In genomic region chr3:123201557-123202427, GRCh38 we compare ENCODE assay signal across 8 cellular contexts. TPM values are rescaled to one million over a fixed set of nuclear protein-coding genes. Genes with fewer than 3 reads are reported as not detected.
DNase-seq lines count a peak whose midpoint lies in the region; ATAC-seq and TF ChIP-seq lines count a peak whose summit lies in the region.

Gene SEC22A (plus strand): TSS chr3:123201943. CDS start chr3:123209218, 7,275 bp downstream.

- H3K4me1 ChIP-seq in ascending aorta (peaks cover 0 to 3% of the 10 kb centered on the region in 2 donors), right cardiac atrium (ENCODE audit: control insufficient read depth, insufficient read depth, low read length) (peaks cover 6% of the 10 kb centered on the region), vagina (peaks cover 13% of the 10 kb centered on the region)

- H3K36me3 ChIP-seq in ascending aorta (no peaks in the 10 kb centered on the region), vagina (no peaks in the 10 kb centered on the region)

- H3K4me3 ChIP-seq in ascending aorta (peak within 1 kb of the TSS; percentile 74 to 83), right cardiac atrium (ENCODE audit: low read length) (peak within 1 kb of the TSS; percentile 81), vagina (peak within 1 kb of the TSS; percentile 77 to 86)

- H3K27me3 ChIP-seq in ascending aorta = no peaks in the 10 kb centered on the region
- no peaks in the 10 kb centered on the region for H3K27me3 ChIP-seq in right cardiac atrium (ENCODE audit: control insufficient read depth, insufficient read depth)
- no peaks in the 10 kb centered on the region for H3K27me3 ChIP-seq in vagina

- TF ChIP-seq CTCF in ascending aorta (IDR thresholded peaks at IDR 0.05) (no peak), vagina (IDR thresholded peaks at IDR 0.05) (no peak)

- peak; percentile 86 to 98 for DNase-seq in NCI-H187 (lab: John Stamatoyannopoulos, UW)
- DNase-seq in T-helper 2 cell = peak; percentile 88 to 99 (median 95)
- DNase-seq in ascending aorta (ENCODE audit: low spot score in 2 of 2) = peak; percentile 71 to 96
- DNase-seq in right cardiac atrium = peak; percentile 91 to 96 (median 96)
- peak; percentile 94 for DNase-seq in putamen (ENCODE audit: low spot score)
- peak; percentile 90 to 96 for DNase-seq in vagina (ENCODE audit: extremely low spot score in 2 of 2)

- WGBS in right cardiac atrium = under 1% methylated on average over 60 of the region's 60 CpGs

- TF ChIP-seq POLR2A in vagina (IDR thresholded peaks at IDR 0.05) = peak in 1 of 2 donors; percentile 50

- intact Hi-C loops in ascending aorta (cut with DNase I) = loop anchor here (5.0 to 10.0 kb wide), 2 partner anchors 177 to 259 kb away; partner anchors contain the start of gene SEMA5B
- intact Hi-C loops in right cardiac atrium (cut with DNase I) = no loop called here
- intact Hi-C loops in vagina (cut with DNase I) = no loop called here

- ATAC-seq in GM18498 (IDR thresholded peaks at IDR 0.05; ENCODE audit: unreplicated experiment) (peak; percentile 99), HG02938 (IDR thresholded peaks at IDR 0.05; ENCODE audit: unreplicated experiment) (peak; percentile 98), right cardiac atrium (peak; percentile 99 to 100)

- peak within 1 kb of the TSS; percentile 67 to 84 for H3K27ac ChIP-seq in ascending aorta
- H3K27ac ChIP-seq in right cardiac atrium (ENCODE audit: low read length) = peak within 1 kb of the TSS; percentile 39
- H3K27ac ChIP-seq in vagina = peak within 1 kb of the TSS; percentile 90

- no peaks in the 10 kb centered on the region for H3K9me3 ChIP-seq in ascending aorta
- H3K9me3 ChIP-seq in right cardiac atrium (ENCODE audit: control insufficient read depth, low read length) = no peaks in the 10 kb centered on the region
- H3K9me3 ChIP-seq in vagina = no peaks in the 10 kb centered on the region

RNA-seq across cellular contexts. Expression of gene SEC22A, which starts in this region (rescaled TPM):
- 6.4 TPM for total RNA-seq in ascending aorta
- 10 to 100 TPM; 10.0 to 16.7 (median 11.8) TPM for total RNA-seq in right cardiac atrium
- polyA plus RNA-seq in right cardiac atrium = 7.0 TPM
- total RNA-seq in vagina = 17.7 TPM

Comparison
In these comparisons a context has a peak if more than half of its experiments do, and no peak if none do; other contexts are left out.
1. Peak in every context shown above with its lines: DNase-seq, ATAC-seq, H3K4me3 ChIP-seq and H3K27ac ChIP-seq.
2. H3K27ac ChIP-seq: peak in every context shown above with its lines; median percentile 90 in vagina; 76 in ascending aorta; 39 in right cardiac atrium.